In genomic region chr16:78292726-78293380, GRCh38 we compare ENCODE assay signal across 22 cellular contexts.
DNase-seq lines count a peak whose midpoint lies in the region; ATAC-seq and TF ChIP-seq lines count a peak whose summit lies in the region.
"Had no signal": no experiment of that assay in that cellular context is flagged by ENCODE, and none has a peak within 500 bp of the region (broad histone marks: within the 10 kb centered on the region; RNA-seq: fewer than 3 reads in every experiment).

No MANE protein-coding gene starts in this region.

- peak overlapping the region; percentile 94 for H3K27ac Mint-ChIP-seq in nephron progenitor cell
- H3K27ac Mint-ChIP-seq: activated CD4-positive, alpha-beta memory T cell treated with anti-CD3 and anti-CD28 coated beads, Interleukin-2, amount 10 ng/mL, durations not matched to agents 7 days and 5 days; activated naive CD4-positive, alpha-beta T cell treated with anti-CD3 and anti-CD28 coated beads, Interleukin-2, amount 50 U/mL, for 24 hours; CD4-positive, alpha-beta T cell; naive B cell; progenitor cell of endocrine pancreas; T-cell; WTC11 had no signal

- no peak overlapping the region for H3K4me3 Mint-ChIP-seq in nephron progenitor cell
- H3K4me3 Mint-ChIP-seq: activated CD4-positive, alpha-beta memory T cell treated with anti-CD3 and anti-CD28 coated beads, Interleukin-2, amount 10 ng/mL, durations not matched to agents 7 days and 5 days; activated naive CD4-positive, alpha-beta T cell treated with anti-CD3 and anti-CD28 coated beads, Interleukin-2, amount 50 U/mL, for 24 hours; activated T-cell treated with anti-CD3 and anti-CD28 coated beads, Interleukin-2, amount 50 U/mL, for 4 hours; CD4-positive, alpha-beta T cell; naive B cell; T-cell; WTC11 had no signal

- H3K27me3 ChIP-seq in right cardiac atrium (ENCODE audit: control insufficient read depth, insufficient read depth) (no peaks in the 10 kb centered on the region), hepatocyte (no peaks in the 10 kb centered on the region)
- H3K27me3 ChIP-seq: foreskin keratinocyte, thyroid gland had no signal

- H3K9me3 Mint-ChIP-seq in nephron progenitor cell = no peaks in the 10 kb centered on the region
- H3K9me3 Mint-ChIP-seq: activated CD4-positive, alpha-beta memory T cell treated with anti-CD3 and anti-CD28 coated beads, Interleukin-2, amount 10 ng/mL, durations not matched to agents 7 days and 5 days; activated naive CD4-positive, alpha-beta T cell treated with anti-CD3 and anti-CD28 coated beads, Interleukin-2, amount 50 U/mL, for 24 hours; activated T-cell treated with anti-CD3 and anti-CD28 coated beads, Interleukin-2, amount 50 U/mL, for 4 hours; CD4-positive, alpha-beta T cell had no signal

- H3K4me1 ChIP-seq in right cardiac atrium (ENCODE audit: control insufficient read depth, insufficient read depth, low read length) = no peaks in the 10 kb centered on the region
- H3K4me1 ChIP-seq in hepatocyte (ENCODE audit: insufficient read depth) = peaks cover 12% of the 10 kb centered on the region
- H3K4me1 ChIP-seq: foreskin keratinocyte, left ventricle myocardium inferior had no signal

- H3K79me2 ChIP-seq in hepatocyte = no peaks in the 10 kb centered on the region

- H3K4me2 ChIP-seq in hepatocyte = no peak overlapping the region

- H3K4me1 Mint-ChIP-seq in nephron progenitor cell = peaks cover 94% of the 10 kb centered on the region
- H3K4me1 Mint-ChIP-seq: activated CD4-positive, alpha-beta memory T cell treated with anti-CD3 and anti-CD28 coated beads, Interleukin-2, amount 10 ng/mL, durations not matched to agents 7 days and 5 days; activated naive CD4-positive, alpha-beta T cell treated with anti-CD3 and anti-CD28 coated beads, Interleukin-2, amount 50 U/mL, for 24 hours; T-cell had no signal

- H4K20me1 ChIP-seq in hepatocyte (ENCODE audit: insufficient read depth, poor library complexity, severe bottlenecking) = no peaks in the 10 kb centered on the region

- TF ChIP-seq CTCF in hepatocyte (IDR thresholded peaks at IDR 0.05; ENCODE audit: poor library complexity) (no peak), nephron progenitor cell (IDR thresholded peaks at IDR 0.05) (no peak)

- H3K9me3 ChIP-seq in right cardiac atrium (ENCODE audit: control insufficient read depth, low read length) (no peaks in the 10 kb centered on the region), hepatocyte (ENCODE audit: low read depth) (no peaks in the 10 kb centered on the region)
- H3K9me3 ChIP-seq: left ventricle myocardium inferior, thyroid gland had no signal

- H3K36me3 Mint-ChIP-seq in nephron progenitor cell (ENCODE audit: low read depth) = peaks cover 8% of the 10 kb centered on the region
- H3K36me3 Mint-ChIP-seq: WTC11 had no signal

- H3K9me2 ChIP-seq in hepatocyte (replicated peaks; ENCODE audit: insufficient read depth) = no peaks in the 10 kb centered on the region

- H3K27me3 Mint-ChIP-seq in nephron progenitor cell (ENCODE audit: low read depth, poor library complexity) = peaks cover 5% of the 10 kb centered on the region
- H3K27me3 Mint-ChIP-seq: activated CD4-positive, alpha-beta memory T cell treated with anti-CD3 and anti-CD28 coated beads, Interleukin-2, amount 10 ng/mL, durations not matched to agents 7 days and 5 days; activated naive CD4-positive, alpha-beta T cell treated with anti-CD3 and anti-CD28 coated beads, Interleukin-2, amount 50 U/mL, for 24 hours; CD4-positive, alpha-beta T cell; progenitor cell of endocrine pancreas; T-cell had no signal

- WGBS in right cardiac atrium = 85% methylated on average over 2 of the region's 2 CpGs
- WGBS in hepatocyte (ENCODE audit: low lambda C conversion rate, missing lambda C conversion rate) = 79% methylated on average over 2 of the region's 2 CpGs

- intact Hi-C loops in left ventricle myocardium superior (cut with micrococcal nuclease) (no loop called here), right cardiac atrium (cut with DNase I) (no loop called here)

- H3K4me3 ChIP-seq in right cardiac atrium (ENCODE audit: low read length) (no peak overlapping the region), hepatocyte (no peak overlapping the region)
- H3K4me3 ChIP-seq: coronary artery, left ventricle myocardium inferior, thyroid gland had no signal

- CTCF ChIA-PET in HEK293T (lab: Yijun Ruan, JAX) = interaction anchor here (0.7 kb wide), 1 partner anchor 156 kb away, joined by 4 read pairs; no protein-coding TSS in a partner anchor

- H3K27ac ChIP-seq in right cardiac atrium (ENCODE audit: low read length) (no peak overlapping the region), hepatocyte (peak overlapping the region; percentile 72)
- H3K27ac ChIP-seq: coronary artery, foreskin keratinocyte, left ventricle myocardium inferior had no signal

- peak; percentile 39 for ATAC-seq in left ventricle myocardium superior
- ATAC-seq in right cardiac atrium = no peak
- no peak for ATAC-seq in HG03460 (IDR thresholded peaks at IDR 0.05; ENCODE audit: unreplicated experiment)
- ATAC-seq: activated T-cell treated with anti-CD3 and anti-CD28 coated beads, Interleukin-2, amount 50 U/mL, for 4 hours; foreskin keratinocyte; T-cell; WTC11 had no signal

- no peak overlapping the region for H2AFZ ChIP-seq in hepatocyte

- H3K36me3 ChIP-seq in hepatocyte (replicated peaks; ENCODE audit: insufficient read depth, low read depth) = no peaks in the 10 kb centered on the region
- H3K36me3 ChIP-seq: left ventricle myocardium inferior, thyroid gland had no signal

- DNase-seq in left ventricle myocardium superior (no peak), right cardiac atrium (no peak), hepatocyte (ENCODE audit: low spot score) (peak; percentile 37), nephron progenitor cell (no peak), HEK293T (ENCODE audit: extremely low spot score) (no peak), NCI-H146 (lab: John Stamatoyannopoulos, UW) (no peak), GOT3 (lab: John Stamatoyannopoulos, UW) (no peak)
- DNase-seq: activated CD4-positive, alpha-beta memory T cell treated with anti-CD3 and anti-CD28 coated beads, Interleukin-2, amount 10 ng/mL, durations not matched to agents 7 days and 5 days; activated T-cell treated with anti-CD3 and anti-CD28 coated beads, Interleukin-2, amount 50 U/mL, for 4 hours; CD4-positive, alpha-beta T cell; foreskin keratinocyte; left ventricle myocardium inferior; naive B cell; NCI-H2029; SHP77; T-cell; thyroid gland had no signal

- POLR2A ChIA-PET in HEK293T (lab: Yijun Ruan, JAX) = no interaction called here

TF ChIP-seq in HEK293T, 16 proteins besides CTCF, POLR2A, EP300 and RAD21:
- TF ChIP-seq ELF4 (IDR thresholded peaks at IDR 0.05) (no peak), FOXK2 (IDR thresholded peaks at IDR 0.05) (no peak), ARNT (IDR thresholded peaks at IDR 0.05) (no peak)
